1 cellular context compared by ENCODE assay signal in genomic region chr5:40834849-40835787, GRCh38.
TF ChIP-seq lines count a peak whose summit lies in the region.

TSS of gene RPL37 (minus strand) at chr5:40835222. CDS start at chr5:40835185, 37 bp downstream.

TF ChIP-seq in GM12878, 131 proteins besides CTCF, POLR2A, EP300 and RAD21 (continued from another document and continues in another):
- TF ChIP-seq SREBF2 (IDR thresholded peaks at IDR 0.05; ENCODE audit: low read length) (peak; percentile 66), IKZF1 (conservative IDR thresholded peaks at IDR 0.05) (peak; percentile 96), CREB1 (IDR thresholded peaks at IDR 0.05; ENCODE audit: low read depth) (peak; percentile 89), NR2C2 (IDR thresholded peaks at IDR 0.05; ENCODE audit: borderline replicate concordance, control insufficient read depth, insufficient read length, low read depth) (no peak), MYC (IDR thresholded peaks at IDR 0.05; ENCODE audit: insufficient read depth, insufficient read length, insufficient replicate concordance, low read length, severe bottlenecking) (peak; percentile 95), PRDM15 (CRISPR knock-in tag; IDR thresholded peaks at IDR 0.05) (no peak), SRF (IDR thresholded peaks at IDR 0.05; ENCODE audit: low read depth in 2 of 2, low read length in 2 of 2) (peak in 1 of 2 experiments; percentile 87; a peak in 2 of 4 replicates), RELA (IDR thresholded peaks at IDR 0.05; ENCODE audit: borderline replicate concordance, partially characterized antibody) (peak; percentile 82), RBBP5 (conservative IDR thresholded peaks at IDR 0.05) (peak; percentile 98), NFIC (IDR thresholded peaks at IDR 0.05; ENCODE audit: low read depth, low read length) (peak; percentile 63; the same call in 1 of the 2 replicates), IKZF2 (IDR thresholded peaks at IDR 0.05) (peak; percentile 72 to 83), BCLAF1 (IDR thresholded peaks at IDR 0.05) (no peak), E2F4 (IDR thresholded peaks at IDR 0.05; ENCODE audit: low read depth, low read length) (no peak), NRF1 (conservative IDR thresholded peaks at IDR 0.05; ENCODE audit: low read depth, low read length) (no peak), ZNF24 (IDR thresholded peaks at IDR 0.05) (peak; percentile 85), MYB (IDR thresholded peaks at IDR 0.05; ENCODE audit: borderline replicate concordance, low read depth, low read length) (peak; percentile 63; the same call in 1 of the 2 replicates), MXI1 (IDR thresholded peaks at IDR 0.05; ENCODE audit: low read depth, low read length) (peak; percentile 89), HDAC2 (IDR thresholded peaks at IDR 0.05) (no peak), SMC3 (IDR thresholded peaks at IDR 0.05; ENCODE audit: borderline replicate concordance, low read length) (0 out of 2 replicates have a peak, but pooled peaks have one; percentile 5), ATF7 (IDR thresholded peaks at IDR 0.05; ENCODE audit: low read depth) (peak; percentile 75), CBX3 (IDR thresholded peaks at IDR 0.05; ENCODE audit: borderline replicate concordance, low read depth) (no peak), FOXM1 (IDR thresholded peaks at IDR 0.05; ENCODE audit: low read depth, low read length) (peak; percentile 79), FOXK2 (IDR thresholded peaks at IDR 0.05) (peak; percentile 82; the same call in 1 of the 2 replicates), E2F8 (IDR thresholded peaks at IDR 0.05; ENCODE audit: low read depth, partially characterized antibody) (peak; percentile 91), ZSCAN29 (IDR thresholded peaks at IDR 0.05) (peak; percentile 82; the same call in 1 of the 2 replicates), PAX8 (IDR thresholded peaks at IDR 0.05) (0 out of 2 replicates have a peak, but pooled peaks have one; percentile 14), SP1 (IDR thresholded peaks at IDR 0.05; ENCODE audit: low read depth, low read length) (peak; percentile 79), SMARCA5 (IDR thresholded peaks at IDR 0.05) (peak; percentile 80; the same call in 1 of the 2 replicates), ASH2L (IDR thresholded peaks at IDR 0.05; ENCODE audit: borderline replicate concordance, low read depth) (no peak), BACH1 (IDR thresholded peaks at IDR 0.05; ENCODE audit: borderline replicate concordance) (peak; percentile 18; the same call in 1 of the 2 replicates), POU2F2 (IDR thresholded peaks at IDR 0.05; ENCODE audit: borderline replicate concordance, low read depth, low read length) (peak; percentile 94; the same call in 2 of the 3 replicates), PBX3 (IDR thresholded peaks at IDR 0.05; ENCODE audit: insufficient replicate concordance, low read depth, low read length) (no peak), HDGF (IDR thresholded peaks at IDR 0.05) (0 out of 2 replicates have a peak, but pooled peaks have one; percentile 56), BCL11A (IDR thresholded peaks at IDR 0.05; ENCODE audit: low read depth, low read length) (no peak), STAT1 (conservative IDR thresholded peaks at IDR 0.05) (peak; percentile 88), NKRF (conservative IDR thresholded peaks at IDR 0.05) (peak; percentile 73), SMAD1 (IDR thresholded peaks at IDR 0.05; ENCODE audit: low read depth, partially characterized antibody) (peak; percentile 93), USF2 (IDR thresholded peaks at IDR 0.05; ENCODE audit: borderline replicate concordance, low read depth, low read length) (no peak)
- TF ChIP-seq, protein P1, sequence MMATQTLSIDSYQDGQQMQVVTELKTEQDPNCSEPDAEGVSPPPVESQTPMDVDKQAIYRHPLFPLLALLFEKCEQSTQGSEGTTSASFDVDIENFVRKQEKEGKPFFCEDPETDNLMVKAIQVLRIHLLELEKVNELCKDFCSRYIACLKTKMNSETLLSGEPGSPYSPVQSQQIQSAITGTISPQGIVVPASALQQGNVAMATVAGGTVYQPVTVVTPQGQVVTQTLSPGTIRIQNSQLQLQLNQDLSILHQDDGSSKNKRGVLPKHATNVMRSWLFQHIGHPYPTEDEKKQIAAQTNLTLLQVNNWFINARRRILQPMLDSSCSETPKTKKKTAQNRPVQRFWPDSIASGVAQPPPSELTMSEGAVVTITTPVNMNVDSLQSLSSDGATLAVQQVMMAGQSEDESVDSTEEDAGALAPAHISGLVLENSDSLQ (IDR thresholded peaks at IDR 0.05), result peak; percentile 67
- TF ChIP-seq, protein P2, sequence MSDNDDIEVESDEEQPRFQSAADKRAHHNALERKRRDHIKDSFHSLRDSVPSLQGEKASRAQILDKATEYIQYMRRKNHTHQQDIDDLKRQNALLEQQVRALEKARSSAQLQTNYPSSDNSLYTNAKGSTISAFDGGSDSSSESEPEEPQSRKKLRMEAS (IDR thresholded peaks at IDR 0.05; ENCODE audit: low read depth, low read length), result peak; percentile 72; the same call in 1 of the 2 replicates
- TF ChIP-seq, protein P3, sequence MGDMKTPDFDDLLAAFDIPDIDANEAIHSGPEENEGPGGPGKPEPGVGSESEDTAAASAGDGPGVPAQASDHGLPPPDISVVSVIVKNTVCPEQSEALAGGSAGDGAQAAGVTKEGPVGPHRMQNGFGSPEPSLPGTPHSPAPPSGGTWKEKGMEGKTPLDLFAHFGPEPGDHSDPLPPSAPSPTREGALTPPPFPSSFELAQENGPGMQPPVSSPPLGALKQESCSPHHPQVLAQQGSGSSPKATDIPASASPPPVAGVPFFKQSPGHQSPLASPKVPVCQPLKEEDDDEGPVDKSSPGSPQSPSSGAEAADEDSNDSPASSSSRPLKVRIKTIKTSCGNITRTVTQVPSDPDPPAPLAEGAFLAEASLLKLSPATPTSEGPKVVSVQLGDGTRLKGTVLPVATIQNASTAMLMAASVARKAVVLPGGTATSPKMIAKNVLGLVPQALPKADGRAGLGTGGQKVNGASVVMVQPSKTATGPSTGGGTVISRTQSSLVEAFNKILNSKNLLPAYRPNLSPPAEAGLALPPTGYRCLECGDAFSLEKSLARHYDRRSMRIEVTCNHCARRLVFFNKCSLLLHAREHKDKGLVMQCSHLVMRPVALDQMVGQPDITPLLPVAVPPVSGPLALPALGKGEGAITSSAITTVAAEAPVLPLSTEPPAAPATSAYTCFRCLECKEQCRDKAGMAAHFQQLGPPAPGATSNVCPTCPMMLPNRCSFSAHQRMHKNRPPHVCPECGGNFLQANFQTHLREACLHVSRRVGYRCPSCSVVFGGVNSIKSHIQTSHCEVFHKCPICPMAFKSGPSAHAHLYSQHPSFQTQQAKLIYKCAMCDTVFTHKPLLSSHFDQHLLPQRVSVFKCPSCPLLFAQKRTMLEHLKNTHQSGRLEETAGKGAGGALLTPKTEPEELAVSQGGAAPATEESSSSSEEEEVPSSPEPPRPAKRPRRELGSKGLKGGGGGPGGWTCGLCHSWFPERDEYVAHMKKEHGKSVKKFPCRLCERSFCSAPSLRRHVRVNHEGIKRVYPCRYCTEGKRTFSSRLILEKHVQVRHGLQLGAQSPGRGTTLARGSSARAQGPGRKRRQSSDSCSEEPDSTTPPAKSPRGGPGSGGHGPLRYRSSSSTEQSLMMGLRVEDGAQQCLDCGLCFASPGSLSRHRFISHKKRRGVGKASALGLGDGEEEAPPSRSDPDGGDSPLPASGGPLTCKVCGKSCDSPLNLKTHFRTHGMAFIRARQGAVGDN (IDR thresholded peaks at IDR 0.05), result peak; percentile 93
